18 cellular contexts compared by ENCODE assay signal in the genomic region with DNA sequence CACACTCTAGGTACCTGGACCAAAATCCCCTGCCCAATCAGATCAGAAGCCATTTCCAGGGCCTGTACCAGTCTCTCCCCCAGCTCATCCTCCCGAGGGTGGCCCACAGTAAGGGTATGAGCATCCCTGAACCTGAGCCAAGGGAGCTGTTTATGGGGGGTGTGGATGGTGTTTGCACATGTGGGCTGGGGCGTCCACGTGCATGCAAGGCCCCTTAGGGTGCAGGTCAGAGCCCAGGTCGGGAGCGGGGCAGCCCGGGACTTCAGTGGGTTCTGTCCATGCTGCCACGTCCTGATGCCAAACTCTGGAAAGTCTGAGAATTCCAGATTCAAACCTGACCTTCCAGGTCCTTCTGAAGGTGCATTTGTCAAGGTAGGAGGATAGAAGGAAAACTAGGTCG. TPM values are rescaled to one million over a fixed set of nuclear protein-coding genes. Genes with fewer than 3 reads are reported as not detected.
DNase-seq lines count a peak whose midpoint lies in the region; ATAC-seq, FAIRE-seq and TF ChIP-seq lines count a peak whose summit lies in the region.
"Had no signal": no experiment of that assay in that cellular context is flagged by ENCODE, and none has a peak within 500 bp of the region (broad histone marks: within the 10 kb centered on the region; RNA-seq: fewer than 3 reads in every experiment).

No MANE protein-coding gene starts in this region.

- H4K20me1 ChIP-seq in GM23248 (ENCODE audit: insufficient read depth) (no peaks in the 10 kb centered on the region), astrocyte (ENCODE audit: insufficient read depth, low read length) (no peaks in the 10 kb centered on the region)

- no peak overlapping the region for H3K4me2 ChIP-seq in GM23248 (ENCODE audit: unreplicated experiment)
- H3K4me2 ChIP-seq in astrocyte (ENCODE audit: low read length): peak overlapping the region; percentile 55

- TF ChIP-seq CTCF in astrocyte (IDR thresholded peaks at IDR 0.05; ENCODE audit: insufficient read depth, low read depth, low read length): no peak
- no peak for TF ChIP-seq CTCF in type B pancreatic cell (conservative IDR thresholded peaks at IDR 0.05)

- H3K36me3 ChIP-seq in GM23248 (ENCODE audit: low read depth) (no peaks in the 10 kb centered on the region), astrocyte (ENCODE audit: insufficient read depth, low read length) (no peaks in the 10 kb centered on the region)
- H3K36me3 ChIP-seq: HAP-1 had no signal

- H3K9me3 Mint-ChIP-seq in astrocyte (ENCODE audit: unreplicated experiment) (peaks cover 2% of the 10 kb centered on the region), type B pancreatic cell (no peaks in the 10 kb centered on the region)

- no peaks in the 10 kb centered on the region for H3K9me2 ChIP-seq in GM23248 (ENCODE audit: insufficient read depth)

- no peak overlapping the region for H2AFZ ChIP-seq in GM23248
- H2AFZ ChIP-seq in astrocyte (ENCODE audit: low read depth, low read length): no peak overlapping the region

- in situ Hi-C loops in GM23248 (cut with MboI): no loop called here
- in situ Hi-C loops in ACHN (cut with HindIII; ENCODE audit: low pct_ligation_motif_present, low pct_unique_long_range_greater_than_20kb, low sequenced_read_pairs): no loop called here

- no peaks in the 10 kb centered on the region for H3F3A ChIP-seq in GM23248 (ENCODE audit: insufficient read depth)

- H3K27ac ChIP-seq in GM23248 (peak overlapping the region; percentile 28; the same call in 1 of the 2 replicates), astrocyte (ENCODE audit: low read depth, low read length) (no peak overlapping the region)

- H3K9me3 ChIP-seq in GM23248 (ENCODE audit: low read depth) (no peaks in the 10 kb centered on the region), astrocyte (ENCODE audit: insufficient read depth, low read depth, low read length) (no peaks in the 10 kb centered on the region)
- H3K9me3 ChIP-seq: HAP-1 had no signal

- no peak overlapping the region for H3K4me3 ChIP-seq in GM23248
- H3K4me3 ChIP-seq in astrocyte (ENCODE audit: insufficient read depth, low read depth, low read length): no peak overlapping the region
- H3K4me3 ChIP-seq: HAP-1 had no signal

- peaks cover 7% of the 10 kb centered on the region for H3K27me3 Mint-ChIP-seq in astrocyte (ENCODE audit: low read depth, unreplicated experiment)
- H3K27me3 Mint-ChIP-seq in type B pancreatic cell: no peaks in the 10 kb centered on the region

- H3K4me1 Mint-ChIP-seq in astrocyte (ENCODE audit: low read depth, unreplicated experiment) (peaks cover 15% of the 10 kb centered on the region), type B pancreatic cell (ENCODE audit: unreplicated experiment) (no peaks in the 10 kb centered on the region)

- no peak for ATAC-seq in GM19023 (IDR thresholded peaks at IDR 0.05; ENCODE audit: unreplicated experiment)

- 91 to 94% methylated on average over 8 of the region's 8 CpGs for WGBS in GM23248 (ENCODE audit: low coverage in 1 of 2, low lambda C conversion rate in 2 of 2, missing lambda C conversion rate in 2 of 2), 2 experiments

- FAIRE-seq in astrocyte (lab: Jason Lieb, UNC): no peak
- FAIRE-seq: G401.6 had no signal

- no peaks in the 10 kb centered on the region for H3K79me2 ChIP-seq in GM23248 (ENCODE audit: insufficient read depth)
- H3K79me2 ChIP-seq in astrocyte (ENCODE audit: insufficient read depth, low read length): no peaks in the 10 kb centered on the region

- H3K4me3 Mint-ChIP-seq in astrocyte (ENCODE audit: unreplicated experiment) (no peak overlapping the region), type B pancreatic cell (no peak overlapping the region)
- H3K4me3 Mint-ChIP-seq: CD4-positive, CD25-positive, alpha-beta regulatory T cell had no signal

- no peak for DNase-seq in GM23248
- no peak for DNase-seq in astrocyte (ENCODE audit: low read depth)
- DNase-seq in mesenteric fat pad (ENCODE audit: low spot score): peak; percentile 51
- DNase-seq in type B pancreatic cell (ENCODE audit: extremely low spot score, unreplicated experiment): no peak
- DNase-seq in ACHN: no peak
- no peak for DNase-seq in DMS53 treated with DMSO at 0.1 percent for 48 hours (lab: John Stamatoyannopoulos, UW; ENCODE audit: unreplicated experiment)
- DNase-seq: AML-193; CD4-positive, CD25-positive, alpha-beta regulatory T cell; COR-L47; DMS 273 treated with DMSO at 0.1 percent for 48 hours; KG1; NCI-H1105 treated with DMSO at 0.1 percent for 48 hours; NCI-H1694; NCI-H510A; NCI-H82 had no signal

- no peaks in the 10 kb centered on the region for H3K27me3 ChIP-seq in GM23248 (replicated peaks; ENCODE audit: insufficient read depth)
- H3K27me3 ChIP-seq in astrocyte (ENCODE audit: insufficient read depth, low read length): no peaks in the 10 kb centered on the region

- H3K9ac ChIP-seq in GM23248 (peak overlapping the region; percentile 38; the same call in 1 of the 2 replicates), astrocyte (ENCODE audit: low read length) (no peak overlapping the region)

- H3K36me3 Mint-ChIP-seq in astrocyte (ENCODE audit: low read depth, unreplicated experiment) (no peaks in the 10 kb centered on the region), type B pancreatic cell (no peaks in the 10 kb centered on the region)

- H3K27ac Mint-ChIP-seq in astrocyte (ENCODE audit: unreplicated experiment) (peak overlapping the region; percentile 94), type B pancreatic cell (peak overlapping the region; percentile 73)

- H3K4me1 ChIP-seq in GM23248 (ENCODE audit: insufficient read depth): peaks cover 17% of the 10 kb centered on the region
- H3K4me1 ChIP-seq in astrocyte (ENCODE audit: insufficient read depth, low read length): peaks cover 17% of the 10 kb centered on the region
- H3K4me1 ChIP-seq: HAP-1 had no signal

RNA-seq across cellular contexts. Expression of a gene that starts 9.8 kb away (rescaled TPM):
- 4.7 and 11.7 TPM in 2 replicates for total RNA-seq in GM23248 (2014; rRNA removed; shearing (Covaris generic))
- 6.3 and 6.5 TPM in 2 replicates for polyA plus RNA-seq in GM23248 (2016; fragmentation: Nextera tagmentation; extraction: Ambion mirVana)
- total RNA-seq in astrocyte: 0.91 and 1.9 TPM in 2 replicates
- total RNA-seq in mesenteric fat pad: 15.5 TPM
- not detected in 2 replicates for total RNA-seq in type B pancreatic cell (ENCODE audit: low replicate concordance)
- polyA plus RNA-seq: CD4-positive, CD25-positive, alpha-beta regulatory T cell had no signal

RNA-seq across cellular contexts. Expression of a gene that starts 38.1 kb away (rescaled TPM):
- total RNA-seq in GM23248 (2014; rRNA removed; shearing (Covaris generic)): 3.4 and 3.7 TPM in 2 replicates
- polyA plus RNA-seq in GM23248 (2016; fragmentation: Nextera tagmentation; extraction: Ambion mirVana): 6.6 and 8.6 TPM in 2 replicates
- 13.7 and 16.2 TPM in 2 replicates for total RNA-seq in astrocyte
- 11.6 TPM for total RNA-seq in mesenteric fat pad
- total RNA-seq in type B pancreatic cell (ENCODE audit: low replicate concordance): 15.4 and 22.9 TPM in 2 replicates

RNA-seq across cellular contexts. Expression of a gene that starts 47.3 kb away (rescaled TPM):
- total RNA-seq in GM23248 (2014; rRNA removed; shearing (Covaris generic)): 241 and 303 TPM in 2 replicates
- 595 and 643 TPM in 2 replicates for polyA plus RNA-seq in GM23248 (2016; fragmentation: Nextera tagmentation; extraction: Ambion mirVana)
- 549 and 555 TPM in 2 replicates for total RNA-seq in astrocyte
- 902 TPM for total RNA-seq in mesenteric fat pad
- total RNA-seq in type B pancreatic cell (ENCODE audit: low replicate concordance): 729 and 758 TPM in 2 replicates

RNA-seq across cellular contexts. Expression of a gene that starts 48.0 kb away (rescaled TPM):
- total RNA-seq in GM23248 (2014; rRNA removed; shearing (Covaris generic)): 13.2 and 16.8 TPM in 2 replicates
- 14.2 and 17.5 TPM in 2 replicates for polyA plus RNA-seq in GM23248 (2016; fragmentation: Nextera tagmentation; extraction: Ambion mirVana)
- 29.7 and 35.2 TPM in 2 replicates for total RNA-seq in astrocyte
- 26.8 TPM for total RNA-seq in mesenteric fat pad
- total RNA-seq in type B pancreatic cell (ENCODE audit: low replicate concordance): 52.1 and 76.2 TPM in 2 replicates
